ENCODE assay signal across 12 cellular contexts in genomic region chr18:57781128-57781463, GRCh38. TPM values are rescaled to one million over a fixed set of nuclear protein-coding genes. Genes with fewer than 3 reads are reported as not detected.
DNase-seq lines count a peak whose midpoint lies in the region; ATAC-seq, FAIRE-seq and TF ChIP-seq lines count a peak whose summit lies in the region.
"Had no signal": no experiment of that assay in that cellular context is flagged by ENCODE, and none has a peak within 500 bp of the region (broad histone marks: within the 10 kb centered on the region; RNA-seq: fewer than 3 reads in every experiment).

No MANE protein-coding gene starts in this region.

- no peak for DNase-seq in SJCRH30
- peak; percentile 94 for DNase-seq in kidney tubule cell (ENCODE audit: low spot score)
- DNase-seq in spleen, result no peak
- DNase-seq in GM12892 (ENCODE audit: insufficient read length), result no peak
- no peak for DNase-seq in glomerular visceral epithelial cell (ENCODE audit: extremely low spot score)
- no peak for DNase-seq in RWPE1 (ENCODE audit: low spot score)
- DNase-seq: NCI-H526 treated with DMSO at 0.1 percent for 48 hours, retina, T-helper 17 cell had no signal

- H3K9me3 ChIP-seq in SJCRH30 (replicated peaks), result no peaks in the 10 kb centered on the region
- H3K9me3 ChIP-seq in spleen, result no peaks in the 10 kb centered on the region

- WGBS in spleen, 5 donors, result 29 to 45% (median 42%) methylated on average over 2 of the region's 2 CpGs

- H3K36me3 ChIP-seq in SJCRH30 (no peaks in the 10 kb centered on the region), spleen (peaks cover 0 to 20% (median 0%) of the 10 kb centered on the region in 6 donors)

- ATAC-seq in GM21423 (IDR thresholded peaks at IDR 0.05; ENCODE audit: unreplicated experiment) (peak; percentile 10), GM21515 (IDR thresholded peaks at IDR 0.05; ENCODE audit: unreplicated experiment) (no peak)
- ATAC-seq: T-helper 17 cell had no signal

- intact Hi-C loops in spleen (cut with DNase I; ENCODE audit: low total_unique reads), result no loop called here

- TF ChIP-seq POLR2A in spleen (IDR thresholded peaks at IDR 0.05) (no peak), GM12892 (IDR thresholded peaks at IDR 0.05; ENCODE audit: low read depth, low read length) (no peak)

- H3K4me1 ChIP-seq in SJCRH30 (peaks cover 16% of the 10 kb centered on the region), spleen (peaks cover 3 to 55% (median 19%) of the 10 kb centered on the region in 6 donors)

- H3K27me3 ChIP-seq in SJCRH30 (no peaks in the 10 kb centered on the region), spleen (replicated peaks in 1 of 7) (no peaks in the 10 kb centered on the region)

- no peak for TF ChIP-seq CTCF in spleen (IDR thresholded peaks at IDR 0.05 in 8 of 11, conservative IDR thresholded peaks at IDR 0.05 in 3 of 11)
- TF ChIP-seq CTCF in RWPE1 (conservative IDR thresholded peaks at IDR 0.05; ENCODE audit: low read depth), result no peak

- POLR2A ChIA-PET in RWPE1 (lab: Yijun Ruan, JAX; ENCODE audit: low non-redundant PET), result no interaction called here

- H3K4me3 ChIP-seq in SJCRH30, result peak overlapping the region; percentile 22
- no peak overlapping the region for H3K4me3 ChIP-seq in spleen

- CTCF ChIA-PET in RWPE1 (lab: Yijun Ruan, JAX), result no interaction called here

- H3K27ac ChIP-seq in SJCRH30 (no peak overlapping the region; the same call in 1 of the 2 replicates), spleen (peak overlapping the region in 5 of 8 donors; percentile 1 to 64 (median 48)), RWPE1 (no peak overlapping the region)

- FAIRE-seq in GM12892 (lab: Jason Lieb, UNC), result no peak
- FAIRE-seq: islet of Langerhans had no signal

RNA-seq across cellular contexts. Expression of gene ATP8B1, which starts 22.0 kb away (rescaled TPM):
- total RNA-seq in SJCRH30 (2014; rRNA removed; shearing (Covaris generic)), result not detected in 2 replicates
- 10 to 100 TPM in 6 of 7 donors, 1 to 10 TPM in 1; 5.1 to 22.0 (median 14.5) TPM for total RNA-seq in spleen
- 1 to 10 TPM; 1.0 to 2.1 (median 1.5) TPM for polyA plus RNA-seq in spleen
- polyA plus RNA-seq in GM12892 (2012; ENCODE audit: missing spikeins), result 0.15 TPM
- total RNA-seq: T-helper 17 cell had no signal

Comparison
In these comparisons a context has a peak if more than half of its experiments do, and no peak if none do; other contexts are left out.
1. H3K27ac ChIP-seq: peak in spleen (5 of 8); none in SJCRH30 (single experiment) and RWPE1 (single experiment).